In genomic region chr3:42216302-42216701, GRCh38 we compare ENCODE assay signal across 9 cellular contexts.
DNase-seq lines count a peak whose midpoint lies in the region; ATAC-seq and FAIRE-seq lines count a peak whose summit lies in the region.
"Had no signal": no experiment of that assay in that cellular context is flagged by ENCODE, and none has a peak within 500 bp of the region (broad histone marks: within the 10 kb centered on the region; RNA-seq: fewer than 3 reads in every experiment).

No MANE protein-coding gene starts in this region.

- H3K4me1 Mint-ChIP-seq in activated naive CD8-positive, alpha-beta T cell treated with anti-CD3 and anti-CD28 coated beads, Interleukin-2, amount 50 U/mL, for 24 hours, result peaks cover 64% of the 10 kb centered on the region

- DNase-seq in GM18507 (ENCODE audit: extremely low spot score, insufficient read length, low read depth), result no peak
- no peak for DNase-seq in activated naive CD8-positive, alpha-beta T cell treated with anti-CD3 and anti-CD28 coated beads, Interleukin-2, amount 50 U/mL, for 24 hours
- no peak for DNase-seq in DMS 273 (lab: John Stamatoyannopoulos, UW; ENCODE audit: unreplicated experiment)
- DNase-seq in NK-92 treated with Interleukin-12 subunit alpha and Interleukin-12 subunit beta, amount 100 ng/mL, for 24 hours (lab: John Stamatoyannopoulos, UW), result no peak
- no peak for DNase-seq in SHP77 (lab: John Stamatoyannopoulos, UW)
- DNase-seq in AG20443 (ENCODE audit: low spot score), result no peak
- DNase-seq: NCI-H748 treated with DMSO at 0.1 percent for 48 hours had no signal

- H3K27me3 Mint-ChIP-seq in activated naive CD8-positive, alpha-beta T cell treated with anti-CD3 and anti-CD28 coated beads, Interleukin-2, amount 50 U/mL, for 24 hours, result no peaks in the 10 kb centered on the region

- H3K4me3 Mint-ChIP-seq in activated naive CD8-positive, alpha-beta T cell treated with anti-CD3 and anti-CD28 coated beads, Interleukin-2, amount 50 U/mL, for 24 hours, result no peak overlapping the region

- H3K9me3 Mint-ChIP-seq in activated naive CD8-positive, alpha-beta T cell treated with anti-CD3 and anti-CD28 coated beads, Interleukin-2, amount 50 U/mL, for 24 hours, result no peaks in the 10 kb centered on the region

- ATAC-seq in GM19452 (IDR thresholded peaks at IDR 0.05; ENCODE audit: unreplicated experiment), result peak; percentile 47
- ATAC-seq in HG03095 (IDR thresholded peaks at IDR 0.05; ENCODE audit: unreplicated experiment), result peak; percentile 52
- ATAC-seq in activated naive CD8-positive, alpha-beta T cell treated with anti-CD3 and anti-CD28 coated beads, Interleukin-2, amount 50 U/mL, for 24 hours, result peak; percentile 55

- H3K36me3 Mint-ChIP-seq in activated naive CD8-positive, alpha-beta T cell treated with anti-CD3 and anti-CD28 coated beads, Interleukin-2, amount 50 U/mL, for 24 hours (ENCODE audit: low read depth), result peaks cover 19% of the 10 kb centered on the region

- peak overlapping the region; percentile 70 for H3K27ac Mint-ChIP-seq in activated naive CD8-positive, alpha-beta T cell treated with anti-CD3 and anti-CD28 coated beads, Interleukin-2, amount 50 U/mL, for 24 hours

- peak; percentile 90 for FAIRE-seq in GM18507 (lab: Jason Lieb, UNC)
